ENCODE assay signal across 9 cellular contexts in the genomic region with DNA sequence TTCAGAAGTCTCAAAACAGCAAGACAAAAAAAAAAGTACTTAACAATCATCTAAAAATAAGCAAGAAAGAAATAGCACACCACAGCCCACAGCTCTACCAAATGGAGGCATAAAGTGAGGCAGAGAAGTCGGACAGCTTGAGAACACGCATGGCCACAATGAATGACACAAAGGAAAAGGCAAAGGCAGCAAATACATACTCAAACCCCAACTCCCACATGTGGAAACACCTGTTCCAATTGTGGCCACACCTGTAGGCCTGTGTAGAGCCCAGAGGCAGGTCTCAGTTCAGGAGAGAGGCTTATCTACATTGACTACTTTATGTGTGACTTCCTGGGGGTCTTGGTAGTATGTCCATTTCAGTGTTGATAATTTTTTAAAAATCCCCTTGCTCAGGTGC.
DNase-seq lines count a peak whose midpoint lies in the region; ATAC-seq, FAIRE-seq and TF ChIP-seq lines count a peak whose summit lies in the region.
"Had no signal": no experiment of that assay in that cellular context is flagged by ENCODE, and none has a peak within 500 bp of the region (broad histone marks: within the 10 kb centered on the region; RNA-seq: fewer than 3 reads in every experiment).

No MANE protein-coding gene starts in this region.

- WGBS in testis, 2 donors = 90 to 98% methylated on average over 2 of the region's 2 CpGs

- TF ChIP-seq POLR2A in testis (IDR thresholded peaks at IDR 0.05) (no peak), erythroblast (IDR thresholded peaks at IDR 0.05; ENCODE audit: low read length) (no peak)

- no peaks in the 10 kb centered on the region for H3K36me3 ChIP-seq in testis (ENCODE audit: low read depth, missing control alignments)

- peak overlapping the region in 1 of 5 donors; percentile 33 for H3K4me3 Mint-ChIP-seq in immature natural killer cell

- H3K4me3 ChIP-seq in testis = no peak overlapping the region

- TF ChIP-seq CTCF in testis (IDR thresholded peaks at IDR 0.05) = no peak

- H3K27me3 ChIP-seq in testis = no peaks in the 10 kb centered on the region

- no peaks in the 10 kb centered on the region for H3K36me3 Mint-ChIP-seq in immature natural killer cell

- no peaks in the 10 kb centered on the region for H3K4me1 ChIP-seq in testis

- intact Hi-C loops in testis (cut with DNase I; ENCODE audit: low total_unique reads) = no loop called here

- H3K27me3 Mint-ChIP-seq in immature natural killer cell (ENCODE audit: low read depth in 3 of 3) = peaks cover 0 to 4% (median 1%) of the 10 kb centered on the region in 3 donors

- H3K27ac ChIP-seq in testis = no peak overlapping the region

- H3K27ac Mint-ChIP-seq in immature natural killer cell = peak overlapping the region in 2 of 6 donors; percentile 40 to 67

- peak; percentile 60 for ATAC-seq in GM21576 (IDR thresholded peaks at IDR 0.05; ENCODE audit: unreplicated experiment)
- ATAC-seq in HG03342 (IDR thresholded peaks at IDR 0.05; ENCODE audit: unreplicated experiment) = peak; percentile 46

- H3K9me3 Mint-ChIP-seq in immature natural killer cell = no peaks in the 10 kb centered on the region

- H3K9me3 ChIP-seq in testis = no peaks in the 10 kb centered on the region

- peaks cover 0 to 6% of the 10 kb centered on the region in 2 donors for H3K4me1 Mint-ChIP-seq in immature natural killer cell

- no peak for DNase-seq in GM18507 (ENCODE audit: extremely low spot score, insufficient read length, low read depth)
- DNase-seq in immature natural killer cell = peak in 2 of 3 donors; percentile 6 to 7
- DNase-seq in testis = no peak
- DNase-seq in NCI-H1930 (lab: John Stamatoyannopoulos, UW) = no peak
- no peak for DNase-seq in activated CD8-positive, alpha-beta memory T cell treated with anti-CD3 and anti-CD28 coated beads, Interleukin-2, amount 50 U/mL, for 48 hours
- no peak for DNase-seq in erythroblast (lab: John Stamatoyannopoulos, UW)
- DNase-seq: T-helper 9 cell had no signal

- peak; percentile 68 for FAIRE-seq in GM18507 (lab: Jason Lieb, UNC)

Comparison
In these comparisons a context has a peak if more than half of its experiments do, and no peak if none do; other contexts are left out.
1. DNase-seq: peak in immature natural killer cell (2 of 3); none in GM18507 (single experiment), testis (single experiment), NCI-H1930 (0 of 2), activated CD8-positive, alpha-beta memory T cell treated with anti-CD3 and anti-CD28 coated beads, Interleukin-2, amount 50 U/mL, for 48 hours (single experiment) and erythroblast (0 of 2).